12 cellular contexts compared by ENCODE assay signal in genomic region chr1:210373628-210373877, GRCh38. TPM values are rescaled to one million over a fixed set of nuclear protein-coding genes. Genes with fewer than 3 reads are reported as not detected.
DNase-seq lines count a peak whose midpoint lies in the region; TF ChIP-seq lines count a peak whose summit lies in the region.
"Had no signal": no experiment of that assay in that cellular context is flagged by ENCODE, and none has a peak within 500 bp of the region (broad histone marks: within the 10 kb centered on the region; RNA-seq: fewer than 3 reads in every experiment).

No MANE protein-coding gene starts in this region.

- H3K36me3 ChIP-seq in adrenal gland (replicated peaks in 1 of 2) (no peaks in the 10 kb centered on the region), neutrophil (no peaks in the 10 kb centered on the region)
- H3K36me3 ChIP-seq: lower lobe of right lung had no signal

- TF ChIP-seq CTCF in adrenal gland (IDR thresholded peaks at IDR 0.05) = no peak
- TF ChIP-seq CTCF in neutrophil (IDR thresholded peaks at IDR 0.05) = no peak

- no peaks in the 10 kb centered on the region for H3K9me3 Mint-ChIP-seq in T-helper 1 cell treated with Interleukin-12 subunit alpha and Interleukin-12 subunit beta and Interleukin-4 antibody, amounts not matched to agents 30 μg/mL and 1 μg/mL, for 36 hours
- H3K9me3 Mint-ChIP-seq: activated B cell treated with CpG ODN at 0.5 μM for 24 hours had no signal

- peaks cover 9% of the 10 kb centered on the region for H3K27me3 Mint-ChIP-seq in T-helper 1 cell treated with Interleukin-12 subunit alpha and Interleukin-12 subunit beta and Interleukin-4 antibody, amounts not matched to agents 30 μg/mL and 1 μg/mL, for 36 hours (ENCODE audit: low read depth)
- H3K27me3 Mint-ChIP-seq: activated B cell treated with CpG ODN at 0.5 μM for 24 hours had no signal

- no peak overlapping the region for H3K4me3 Mint-ChIP-seq in T-helper 1 cell treated with Interleukin-12 subunit alpha and Interleukin-12 subunit beta and Interleukin-4 antibody, amounts not matched to agents 30 μg/mL and 1 μg/mL, for 36 hours
- H3K4me3 Mint-ChIP-seq: activated B cell treated with CpG ODN at 0.5 μM for 24 hours had no signal

- peak overlapping the region; percentile 50 for H3K27ac Mint-ChIP-seq in T-helper 1 cell treated with Interleukin-12 subunit alpha and Interleukin-12 subunit beta and Interleukin-4 antibody, amounts not matched to agents 30 μg/mL and 1 μg/mL, for 36 hours

- H3K27me3 ChIP-seq in adrenal gland = no peaks in the 10 kb centered on the region
- H3K27me3 ChIP-seq in neutrophil = no peaks in the 10 kb centered on the region

- no peaks in the 10 kb centered on the region for H3K36me3 Mint-ChIP-seq in T-helper 1 cell treated with Interleukin-12 subunit alpha and Interleukin-12 subunit beta and Interleukin-4 antibody, amounts not matched to agents 30 μg/mL and 1 μg/mL, for 36 hours (ENCODE audit: low read depth)

- H3K9me3 ChIP-seq in adrenal gland (replicated peaks in 1 of 3) (no peaks in the 10 kb centered on the region), neutrophil (no peaks in the 10 kb centered on the region)
- H3K9me3 ChIP-seq: lower lobe of right lung had no signal

- no peak for TF ChIP-seq POLR2A in adrenal gland (IDR thresholded peaks at IDR 0.05)

- H3K4me1 Mint-ChIP-seq in T-helper 1 cell treated with Interleukin-12 subunit alpha and Interleukin-12 subunit beta and Interleukin-4 antibody, amounts not matched to agents 30 μg/mL and 1 μg/mL, for 36 hours (ENCODE audit: low read depth) = peaks cover 3% of the 10 kb centered on the region

- H3K27ac ChIP-seq in adrenal gland = peak overlapping the region in 4 of 5 donors; percentile 20 to 83 (median 66)
- peak overlapping the region; percentile 25 for H3K27ac ChIP-seq in neutrophil
- H3K27ac ChIP-seq: lower lobe of right lung had no signal

- intact Hi-C loops in adrenal gland (cut with DNase I) = no loop called here

- DNase-seq in T-helper 1 cell = no peak
- peak; percentile 94 for DNase-seq in HT-29 (ENCODE audit: low spot score)
- DNase-seq in adrenal gland = no peak
- DNase-seq in NOMO-1 treated with dmso at 0.1 percent for 144 hours (lab: John Stamatoyannopoulos, UW; ENCODE audit: unreplicated experiment) = no peak
- no peak for DNase-seq in OCI-M2 (lab: John Stamatoyannopoulos, UW; ENCODE audit: unreplicated experiment)
- DNase-seq in UCSD-AML1 (lab: John Stamatoyannopoulos, UW; ENCODE audit: unreplicated experiment) = no peak
- DNase-seq: activated B cell treated with CpG ODN at 0.5 μM for 24 hours, aorta, GF-D8, lower lobe of right lung had no signal

- H3K4me1 ChIP-seq in adrenal gland (replicated peaks in 1 of 2) (peaks cover 9 to 37% of the 10 kb centered on the region in 2 donors), neutrophil (ENCODE audit: control insufficient read depth in 1 of 2, insufficient read depth in 1 of 2, low read depth in 1 of 2, low read length in 1 of 2) (peaks cover 6 to 15% of the 10 kb centered on the region in 2 experiments)
- H3K4me1 ChIP-seq: lower lobe of right lung had no signal

- H3K4me3 ChIP-seq in adrenal gland (no peak overlapping the region), neutrophil (ENCODE audit: low read depth in 1 of 2, low read length in 1 of 2) (no peak overlapping the region)
- H3K4me3 ChIP-seq: lower lobe of right lung had no signal

- WGBS in adrenal gland, 4 donors = 67 to 85% (median 74%) methylated on average over 1 of the region's 1 CpG

RNA-seq across cellular contexts. Expression of gene HHAT, which starts 44.9 kb away (rescaled TPM):
- 0.37 and 0.46 TPM in 2 replicates for total RNA-seq in HT-29 (2014; rRNA removed; shearing (Covaris generic))
- 10 to 100 TPM in 6 of 8 donors, 1 to 10 TPM in 2; 5.9 to 26.7 (median 17.2) TPM for total RNA-seq in adrenal gland
- 1 to 10 TPM; 3.5 to 4.7 (median 3.7) TPM for polyA plus RNA-seq in adrenal gland
